In the genomic region with DNA sequence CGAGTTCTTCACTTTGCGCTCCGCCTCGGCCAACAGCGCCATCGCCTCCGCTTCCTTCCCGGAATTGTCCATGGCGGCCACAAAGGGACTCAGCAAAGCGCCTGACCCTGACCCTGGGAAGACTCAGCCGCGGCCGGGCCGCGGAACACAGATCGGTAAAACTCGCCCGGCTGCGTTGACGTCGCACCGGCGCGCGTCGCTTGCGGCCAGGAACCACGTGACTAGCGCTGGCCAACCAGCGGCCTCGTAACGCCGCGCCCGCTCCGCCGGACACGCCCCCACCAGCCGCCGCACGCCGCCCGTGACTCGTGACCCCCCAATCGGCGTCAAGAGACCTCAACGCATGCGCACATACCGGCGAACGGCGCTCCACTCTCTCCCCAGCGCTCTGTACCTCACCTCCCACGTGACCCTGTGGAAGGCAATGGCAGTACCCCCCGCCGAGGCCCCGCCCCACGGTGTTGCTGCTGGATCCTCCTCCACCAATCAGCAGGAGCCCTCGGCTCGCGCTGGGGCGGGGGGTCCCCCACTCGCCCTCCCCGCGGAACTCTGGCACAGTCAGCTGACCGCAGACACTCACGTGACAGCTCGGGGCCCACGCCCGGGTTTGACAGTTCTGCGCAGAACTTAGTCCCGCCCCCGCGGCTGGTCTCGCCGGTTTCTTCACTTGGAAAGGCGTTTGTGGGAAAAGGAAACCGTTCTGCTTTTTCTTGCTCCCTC, we compare ENCODE assay signal across 8 cellular contexts. TPM values are rescaled to one million over a fixed set of nuclear protein-coding genes. Genes with fewer than 3 reads are reported as not detected.
DNase-seq lines count a peak whose midpoint lies in the region; ATAC-seq and TF ChIP-seq lines count a peak whose summit lies in the region.

A gene (minus strand): TSS at position 195 of the 720 bp plus-strand sequence. CDS start 123 bp downstream, at position 72.

- ATAC-seq in GM18499 (IDR thresholded peaks at IDR 0.05; ENCODE audit: insufficient read depth, unreplicated experiment) (peak; percentile 69), HG02943 (IDR thresholded peaks at IDR 0.05; ENCODE audit: low read depth, unreplicated experiment) (peak; percentile 80), left ventricle myocardium superior (peak; percentile 98)

- H3K9me3 ChIP-seq in prostate gland, result no peaks in the 10 kb centered on the region

- peak; percentile 98 for TF ChIP-seq POLR2A in prostate gland (IDR thresholded peaks at IDR 0.05)

- no peaks in the 10 kb centered on the region for H3K27me3 ChIP-seq in prostate gland (replicated peaks; ENCODE audit: insufficient read depth)

- H3K27ac ChIP-seq in prostate gland, result peak within 1 kb of the TSS; percentile 97 to 98
- peak within 1 kb of the TSS; percentile 82 for H3K27ac ChIP-seq in urinary bladder (ENCODE audit: low read depth)

- TF ChIP-seq CTCF in prostate gland (IDR thresholded peaks at IDR 0.05), result peak in 1 of 4 experiments; percentile 20

- intact Hi-C loops in T-helper 2 cell treated with Interferon-gamma antibody and Interleukin-4, amounts not matched to agents 100 ng/mL and 5 ng/mL, for 36 hours (cut with micrococcal nuclease), result loop anchor here (1.0 to 5.0 kb wide), 6 partner anchors 31 to 1723 kb away; a partner anchor contains a TSS
- intact Hi-C loops in left ventricle myocardium superior (cut with micrococcal nuclease) (no loop called here), prostate gland (cut with DNase I) (loop anchor here (1.0 to 5.0 kb wide), 3 partner anchors 78 to 182 kb away; no protein-coding TSS in a partner anchor)

- peaks cover 23% of the 10 kb centered on the region for H3K4me1 ChIP-seq in prostate gland (replicated peaks)
- no peaks in the 10 kb centered on the region for H3K4me1 ChIP-seq in urinary bladder (ENCODE audit: insufficient read depth)

- no peaks in the 10 kb centered on the region for H3K36me3 ChIP-seq in prostate gland
- no peaks in the 10 kb centered on the region for H3K36me3 ChIP-seq in urinary bladder (ENCODE audit: insufficient read depth)

- peak within 1 kb of the TSS; percentile 78 to 97 for H3K4me3 ChIP-seq in prostate gland
- H3K4me3 ChIP-seq in urinary bladder (ENCODE audit: low read depth, low read length), result peak within 1 kb of the TSS; percentile 80

- DNase-seq in NCI-H187 treated with DMSO at 0.1 percent for 48 hours (lab: John Stamatoyannopoulos, UW) (peak; percentile 100), anterior cingulate cortex (lab: John Stamatoyannopoulos, UW) (peak; percentile 97 to 100 (median 100)), left ventricle myocardium superior (peak; percentile 100), prostate gland (ENCODE audit: low spot score) (peak; percentile 100)

- under 1% methylated on average over 65 of the region's 78 CpGs for WGBS in prostate gland
- under 1% methylated on average over 78 of the region's 78 CpGs for WGBS in urinary bladder

RNA-seq across cellular contexts. Expression of the gene that starts here (rescaled TPM):
- 89.2 and 90.5 TPM in 2 replicates for total RNA-seq in T-helper 2 cell treated with Interferon-gamma antibody and Interleukin-4, amounts not matched to agents 100 ng/mL and 5 ng/mL, for 36 hours
- 123 TPM for total RNA-seq in left ventricle myocardium superior
- total RNA-seq in prostate gland, result 100 to 1,000 TPM; 263 to 422 TPM
- total RNA-seq in urinary bladder, result 33.4 TPM
- polyA plus RNA-seq in urinary bladder, result 107 TPM

Comparison
In these comparisons a context has a peak if more than half of its experiments do, and no peak if none do; other contexts are left out.
1. Peak in every context shown above with its lines: DNase-seq, ATAC-seq, H3K4me3 ChIP-seq and H3K27ac ChIP-seq.